1 cellular context compared by ENCODE assay signal in genomic region chr1:51329443-51330325, GRCh38.
TF ChIP-seq lines count a peak whose summit lies in the region.

No MANE protein-coding gene starts in this region.

TF ChIP-seq in HepG2, 621 proteins besides CTCF, POLR2A, EP300 and RAD21 (continued from another document):
- TF ChIP-seq UBTF (CRISPR knock-in tag; IDR thresholded peaks at IDR 0.05) (peak; percentile 18; the same call in 1 of the 2 replicates), ZNF746 (CRISPR knock-in tag; IDR thresholded peaks at IDR 0.05) (no peak), ZNF3 (CRISPR knock-in tag; IDR thresholded peaks at IDR 0.05) (no peak), ZNF687 (CRISPR knock-in tag; IDR thresholded peaks at IDR 0.05) (peak; percentile 44; the same call in 1 of the 2 replicates)
- TF ChIP-seq, protein P1, sequence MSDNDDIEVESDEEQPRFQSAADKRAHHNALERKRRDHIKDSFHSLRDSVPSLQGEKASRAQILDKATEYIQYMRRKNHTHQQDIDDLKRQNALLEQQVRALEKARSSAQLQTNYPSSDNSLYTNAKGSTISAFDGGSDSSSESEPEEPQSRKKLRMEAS (IDR thresholded peaks at IDR 0.05) = 0 out of 2 replicates have a peak, but pooled peaks have one; percentile 13
